34 cellular contexts compared by ENCODE assay signal in genomic region chr3:165784337-165784736, GRCh38. TPM values are rescaled to one million over a fixed set of nuclear protein-coding genes. Genes with fewer than 3 reads are reported as not detected.
"Had no signal": no experiment of that assay in that cellular context is flagged by ENCODE, and none has a peak within 500 bp of the region (broad histone marks: within the 10 kb centered on the region; RNA-seq: fewer than 3 reads in every experiment).

No MANE protein-coding gene starts in this region.

- H3K27me3 ChIP-seq: MG63 had no signal

- H3K9ac ChIP-seq: KMS-11 had no signal

- DNase-seq: Karpas-422, Kasumi-1, KG1, MG63, MM.1S, MV-4-11, NCI-H1048, NCI-H1092, NCI-H1092 treated with DMSO at 0.1 percent for 48 hours, NCI-H1105, NCI-H1105 treated with DMSO at 0.1 percent for 48 hours, NCI-H1417 treated with DMSO at 0.1 percent for 48 hours, NCI-H1436, NCI-H1436 treated with DMSO at 0.1 percent for 48 hours, NCI-H146, NCI-H1694, NCI-H1694 treated with DMSO at 0.1 percent for 48 hours, NCI-H187, NCI-H187 treated with DMSO at 0.1 percent for 48 hours, NCI-H1930, NCI-H2029, NCI-H2029 treated with DMSO at 0.1 percent for 48 hours, NCI-H2081, NCI-H2081 treated with DMSO at 0.1 percent for 48 hours, NCI-H2107, NCI-H2171, NCI-H2171 treated with DMSO at 0.1 percent for 48 hours, NCI-H2227 treated with DMSO at 0.1 percent for 48 hours, NCI-H226, NCI-H345, NCI-H446, NCI-H446 treated with DMSO at 0.1 percent for 48 hours had no signal

- H3K4me3 ChIP-seq: MG63 had no signal

- H3K9me3 ChIP-seq: MG63 had no signal

- H3K27ac ChIP-seq: KMS-11 had no signal

- H3K36me3 ChIP-seq: MG63 had no signal

- H3K4me2 ChIP-seq: KMS-11 had no signal

RNA-seq across cellular contexts. Expression of gene BCHE, which starts 52.9 kb away (rescaled TPM):
- total RNA-seq: MCF 10A had no signal
